Comparison of ENCODE assay signal across 8 cellular contexts in genomic region chr17:80147035-80147939, GRCh38. TPM values are rescaled to one million over a fixed set of nuclear protein-coding genes. Genes with fewer than 3 reads are reported as not detected.
DNase-seq lines count a peak whose midpoint lies in the region; ATAC-seq lines count a peak whose summit lies in the region.

Gene EIF4A3, minus strand, starts transcription at chr17:80147128. Its CDS starts 167 bp downstream, at chr17:80146961.

- H3K4me3 ChIP-seq in BLaER1: peak within 1 kb of the TSS; percentile 95

- H4K20me1 ChIP-seq in BLaER1: peaks cover 44% of the 10 kb centered on the region

- DNase-seq in NCI-H748 (lab: John Stamatoyannopoulos, UW; ENCODE audit: unreplicated experiment): peak; percentile 98
- peak; percentile 95 for DNase-seq in activated CD4-positive, alpha-beta T cell treated with anti-CD3 and anti-CD28 coated beads, Interleukin-2, amount 50 U/mL, for 1 hour
- DNase-seq in cortex of kidney (lab: John Stamatoyannopoulos, UW): peak; percentile 53
- DNase-seq in left colon: peak; percentile 99
- DNase-seq in stimulated activated CD4-positive, alpha-beta T cell treated with anti-CD3 and anti-CD28 coated beads, Interleukin-1b, Interleukin-23, amount 100 ng/mL, for 48 hours: peak; percentile 97

- H3K36me3 ChIP-seq in BLaER1: peaks cover 25% of the 10 kb centered on the region

- peak within 1 kb of the TSS; percentile 93 for H3K4me2 ChIP-seq in BLaER1

- H3K9me3 ChIP-seq in BLaER1: no peaks in the 10 kb centered on the region

- peak within 1 kb of the TSS; percentile 96 for H3K27ac ChIP-seq in BLaER1

- H3K9ac ChIP-seq in BLaER1: peak within 1 kb of the TSS; percentile 97

- ATAC-seq in GM19328 (IDR thresholded peaks at IDR 0.05; ENCODE audit: unreplicated experiment) (peak; percentile 75), HG03520 (IDR thresholded peaks at IDR 0.05; ENCODE audit: unreplicated experiment) (peak; percentile 74), left colon (peak; percentile 95)

- intact Hi-C loops in left colon (cut with DNase I, micrococcal nuclease): no loop called here

- H3K27me3 ChIP-seq in BLaER1: no peaks in the 10 kb centered on the region

- peaks cover 48% of the 10 kb centered on the region for H3K4me1 ChIP-seq in BLaER1

RNA-seq across cellular contexts. Expression of gene EIF4A3, which starts in this region (rescaled TPM):
- 10 to 100 TPM; 65.5 to 69.9 TPM for total RNA-seq in left colon

Comparison
In these comparisons a context has a peak if more than half of its experiments do, and no peak if none do; other contexts are left out.
1. Peak in every context shown above with its lines: DNase-seq, ATAC-seq, H3K4me3 ChIP-seq and H3K27ac ChIP-seq.